8 cellular contexts compared by ENCODE assay signal in genomic region chr17:75109407-75110236, GRCh38. TPM values are rescaled to one million over a fixed set of nuclear protein-coding genes. Genes with fewer than 3 reads are reported as not detected.
A peak's percentile ranks its signal among the peaks of the same experiment; 100 is the strongest.
DNase-seq lines count a peak whose midpoint lies in the region; ATAC-seq and TF ChIP-seq lines count a peak whose summit lies in the region.

ARMC7 (plus strand) TSS chr17:75109969; CDS start chr17:75110289, 320 bp downstream.

- H3K36me3 ChIP-seq in parathyroid adenoma (ENCODE audit: control insufficient read depth, insufficient read depth, low read length) (no peaks in the 10 kb centered on the region), tibial artery (no peaks in the 10 kb centered on the region)

- peaks cover 2% of the 10 kb centered on the region for H3K36me3 Mint-ChIP-seq in activated naive CD4-positive, alpha-beta T cell treated with anti-CD3 and anti-CD28 coated beads, Interleukin-2, amount 50 U/mL, for 24 hours

- peak within 1 kb of the TSS; percentile 93 for H3K27ac Mint-ChIP-seq in activated naive CD4-positive, alpha-beta T cell treated with anti-CD3 and anti-CD28 coated beads, Interleukin-2, amount 50 U/mL, for 24 hours

- peak; percentile 62 for DNase-seq in GM04504 (ENCODE audit: low read depth)
- peak; percentile 74 for DNase-seq in NCI-H1092 (lab: John Stamatoyannopoulos, UW)
- DNase-seq in SKM-1 treated with dmso at 0.1 percent for 144 hours (lab: John Stamatoyannopoulos, UW; ENCODE audit: unreplicated experiment) = peak; percentile 81
- peak; percentile 96 for DNase-seq in Right ventricle myocardium superior
- peak; percentile 84 to 95 for DNase-seq in tibial artery

- H3K9me3 ChIP-seq in parathyroid adenoma (ENCODE audit: control insufficient read depth, low read length) (no peaks in the 10 kb centered on the region), tibial artery (no peaks in the 10 kb centered on the region)

- H3K27ac ChIP-seq in parathyroid adenoma (peak within 1 kb of the TSS; percentile 27), tibial artery (peak within 1 kb of the TSS; percentile 74 to 76)

- H3K4me1 ChIP-seq in parathyroid adenoma (peaks cover 11% of the 10 kb centered on the region), tibial artery (peaks cover 0 to 38% (median 20%) of the 10 kb centered on the region in 4 donors)

- peaks cover 37% of the 10 kb centered on the region for H3K4me1 Mint-ChIP-seq in activated naive CD4-positive, alpha-beta T cell treated with anti-CD3 and anti-CD28 coated beads, Interleukin-2, amount 50 U/mL, for 24 hours

- intact Hi-C loops in Right ventricle myocardium superior (cut with DNase I) (loop anchor here (5.0 to 10.0 kb wide), 2 partner anchors 63 to 95 kb away; partner anchors contain the start of gene NUP85), tibial artery (cut with DNase I; ENCODE audit: low total_unique reads) (loop anchor here (10.0 kb wide), 1 partner anchor 95 kb away; the partner anchor contains the start of gene NUP85)

- ATAC-seq in HG02571 (IDR thresholded peaks at IDR 0.05; ENCODE audit: unreplicated experiment) = peak; percentile 62
- peak; percentile 92 for ATAC-seq in Right ventricle myocardium superior (ENCODE audit: poor library complexity)

- H3K27me3 ChIP-seq in parathyroid adenoma (ENCODE audit: control insufficient read depth, insufficient read depth, low read length) (no peaks in the 10 kb centered on the region), tibial artery (peaks cover 0 to 9% of the 10 kb centered on the region in 2 donors)

- H3K9me3 Mint-ChIP-seq in activated naive CD4-positive, alpha-beta T cell treated with anti-CD3 and anti-CD28 coated beads, Interleukin-2, amount 50 U/mL, for 24 hours = no peaks in the 10 kb centered on the region

- H3K9ac ChIP-seq in parathyroid adenoma = no peak within 1 kb of the TSS

- TF ChIP-seq CTCF in parathyroid adenoma (IDR thresholded peaks at IDR 0.05) (no peak), tibial artery (IDR thresholded peaks at IDR 0.05) (no peak)

- H3K27me3 Mint-ChIP-seq in activated naive CD4-positive, alpha-beta T cell treated with anti-CD3 and anti-CD28 coated beads, Interleukin-2, amount 50 U/mL, for 24 hours = no peaks in the 10 kb centered on the region

- no peaks in the 10 kb centered on the region for H3K79me2 ChIP-seq in parathyroid adenoma

- peak within 1 kb of the TSS; percentile 62 for H3K4me3 ChIP-seq in parathyroid adenoma (ENCODE audit: low read depth, low read length)
- peak within 1 kb of the TSS; percentile 78 to 89 for H3K4me3 ChIP-seq in tibial artery

- H2AFZ ChIP-seq in parathyroid adenoma = peak within 1 kb of the TSS; percentile 83

- H3K4me2 ChIP-seq in parathyroid adenoma (ENCODE audit: low read length) = peak within 1 kb of the TSS; percentile 90

- peak within 1 kb of the TSS; percentile 93 for H3K4me3 Mint-ChIP-seq in activated naive CD4-positive, alpha-beta T cell treated with anti-CD3 and anti-CD28 coated beads, Interleukin-2, amount 50 U/mL, for 24 hours

RNA-seq across cellular contexts. Expression of gene ARMC7, which starts in this region (rescaled TPM):
- total RNA-seq in Right ventricle myocardium superior = 5.3 TPM

Comparison
In these comparisons a context has a peak if more than half of its experiments do, and no peak if none do; other contexts are left out.
1. Peak in every context shown above with its lines: DNase-seq, ATAC-seq, H3K4me3 ChIP-seq and H3K27ac ChIP-seq.